In the genomic region with DNA sequence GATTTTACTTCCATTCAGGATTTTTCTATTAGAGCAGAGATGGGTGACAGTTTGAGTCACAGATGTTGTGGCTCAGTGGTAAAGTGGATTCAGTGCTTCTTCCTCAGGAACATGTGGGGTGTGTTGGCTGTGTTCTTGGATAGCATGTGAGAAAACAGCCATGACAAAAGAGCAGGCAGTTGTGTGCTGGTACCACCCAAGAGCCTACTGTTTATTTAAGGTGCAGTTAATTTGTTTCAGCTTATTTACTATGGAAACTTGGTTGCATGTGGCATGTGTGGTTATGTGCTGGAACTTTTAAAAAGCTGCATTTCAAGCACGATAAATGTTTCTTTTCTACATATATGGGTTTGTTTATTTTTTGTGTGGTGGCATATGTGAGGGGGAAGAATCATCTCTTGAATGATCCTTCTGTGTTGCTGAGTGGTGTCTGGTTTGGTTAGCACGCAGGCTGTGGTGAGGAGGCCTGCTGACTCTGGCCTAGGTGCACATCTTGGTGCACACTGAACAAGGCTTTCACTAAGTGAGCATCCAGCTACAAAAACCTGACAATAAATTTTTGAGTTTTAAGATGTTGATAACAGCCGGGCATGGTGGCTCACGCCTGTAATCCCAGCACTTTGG, we compare ENCODE assay signal across 13 cellular contexts.
DNase-seq lines count a peak whose midpoint lies in the region; ATAC-seq, FAIRE-seq and TF ChIP-seq lines count a peak whose summit lies in the region.
"Had no signal": no experiment of that assay in that cellular context is flagged by ENCODE, and none has a peak within 500 bp of the region (broad histone marks: within the 10 kb centered on the region; RNA-seq: fewer than 3 reads in every experiment).

No MANE protein-coding gene starts in this region.

- TF ChIP-seq RAD21 in A549 (conservative IDR thresholded peaks at IDR 0.05 in 1 of 2, IDR thresholded peaks at IDR 0.05 in 1 of 2): no peak

- FAIRE-seq in A549 (lab: Jason Lieb, UNC) (no peak), HTR-8/SVneo (lab: Jason Lieb, UNC) (no peak)

- TF ChIP-seq CTCF in A549 (IDR thresholded peaks at IDR 0.05): no peak
- no peak for TF ChIP-seq CTCF in lower lobe of right lung (IDR thresholded peaks at IDR 0.05)
- TF ChIP-seq CTCF in CD4-positive, alpha-beta T cell (IDR thresholded peaks at IDR 0.05): no peak
- TF ChIP-seq CTCF in Caco-2 (IDR thresholded peaks at IDR 0.05; ENCODE audit: insufficient read depth in 1 of 2, low read depth in 1 of 2, low read length in 1 of 2, severe bottlenecking in 1 of 2, unreplicated experiment in 1 of 2): no peak

- peaks cover 52% of the 10 kb centered on the region for H3K4me1 ChIP-seq in A549
- peaks cover 63% of the 10 kb centered on the region for H3K4me1 ChIP-seq in lower lobe of right lung
- H3K4me1 ChIP-seq in Caco-2: peaks cover 25% of the 10 kb centered on the region
- H3K4me1 ChIP-seq: colonic mucosa had no signal

- H3K36me3 ChIP-seq in lower lobe of right lung (peaks cover 29% of the 10 kb centered on the region), Caco-2 (ENCODE audit: control insufficient read depth, insufficient read depth, low read length) (no peaks in the 10 kb centered on the region)
- H3K36me3 ChIP-seq: colonic mucosa had no signal

- no peak for TF ChIP-seq EP300 in A549 (IDR thresholded peaks at IDR 0.05)

- WGBS in A549 (ENCODE audit: missing lambda C conversion rate): 91% methylated on average over 4 of the region's 4 CpGs

- peak overlapping the region; percentile 20; the same call in 2 of the 3 replicates for H3K4me2 ChIP-seq in A549

- POLR2A ChIA-PET in A549 (lab: Yijun Ruan, JAX): interaction anchor here (0.6 to 2.2 kb wide), 4 partner anchors 35 to 407 kb away, joined by 4 to 12 read pairs (median 4); no protein-coding TSS in a partner anchor
- POLR2A ChIA-PET in CD4-positive, alpha-beta T cell (lab: Charles Lee): interaction anchor here (0.6 to 3.1 kb wide), 4 partner anchors 35 to 181 kb away, joined by 4 to 9 read pairs (median 6); no protein-coding TSS in a partner anchor
- POLR2A ChIA-PET in Caco-2 (lab: Charles Lee): interaction anchor here (0.6 kb wide), 1 partner anchor 48 kb away, joined by 3 read pairs; no protein-coding TSS in a partner anchor

- ATAC-seq in A549 (peak in 1 of 2 experiments; percentile 17; a peak in 2 of 6 replicates), T-helper 17 cell (no peak), lower lobe of right lung (no peak), GM19397 (IDR thresholded peaks at IDR 0.05; ENCODE audit: unreplicated experiment) (no peak)
- ATAC-seq in CD4-positive, alpha-beta T cell (ENCODE audit: poor library complexity): no peak

- BruUV-seq in Caco-2 (replicated peaks; lab: Mats Ljungman, UMichigan): no TSS peak

- no peak overlapping the region for H3K4me3 Mint-ChIP-seq in T-helper 17 cell
- no peak overlapping the region for H3K4me3 Mint-ChIP-seq in CD4-positive, alpha-beta T cell
- no peak overlapping the region for H3K4me3 Mint-ChIP-seq in Caco-2 (ENCODE audit: unreplicated experiment)
- H3K4me3 Mint-ChIP-seq: activated CD8-positive, alpha-beta T cell treated with anti-CD3 and anti-CD28 coated beads for 36 hours had no signal

- H3K27me3 Mint-ChIP-seq in T-helper 17 cell (peaks cover 24% of the 10 kb centered on the region), Caco-2 (ENCODE audit: insufficient read depth, unreplicated experiment) (no peaks in the 10 kb centered on the region)
- H3K27me3 Mint-ChIP-seq in CD4-positive, alpha-beta T cell: no peaks in the 10 kb centered on the region
- H3K27me3 Mint-ChIP-seq: activated CD8-positive, alpha-beta T cell treated with anti-CD3 and anti-CD28 coated beads for 36 hours had no signal

- peak overlapping the region; percentile 41 to 74 for H3K27ac ChIP-seq in A549
- H3K27ac ChIP-seq in lower lobe of right lung: peak overlapping the region; percentile 1
- H3K27ac ChIP-seq in CD4-positive, alpha-beta T cell (ENCODE audit: low read depth, low read length): no peak overlapping the region
- H3K27ac ChIP-seq: colonic mucosa had no signal

- CTCF ChIA-PET in A549 (lab: Yijun Ruan, JAX) (interaction anchor here (0.6 to 7.8 kb wide), 53 partner anchors 8 to 416 kb away, joined by 3 to 127 read pairs (median 5); no protein-coding TSS in a partner anchor), Caco-2 (lab: Charles Lee) (interaction anchor here (0.6 to 2.1 kb wide), 6 partner anchors 9 to 181 kb away, joined by 3 to 17 read pairs (median 5); no protein-coding TSS in a partner anchor)
- CTCF ChIA-PET in CD4-positive, alpha-beta T cell (lab: Charles Lee): interaction anchor here (0.6 to 5.4 kb wide), 20 partner anchors 24 to 416 kb away, joined by 3 to 43 read pairs (median 4); no protein-coding TSS in a partner anchor

- intact Hi-C loops in lower lobe of right lung (cut with DNase I): no loop called here
- intact Hi-C loops in CD4-positive, alpha-beta T cell (cut with DNase I, micrococcal nuclease): loop anchor here (2.0 to 5.0 kb wide), 7 partner anchors 35 to 649 kb away; partner anchors contain the start of gene EML6 (in 1 of the 2)
- intact Hi-C loops in Caco-2 (cut with micrococcal nuclease; ENCODE audit: unreplicated experiment): loop anchor here (2.0 to 5.0 kb wide), 3 partner anchors 99 to 313 kb away; no protein-coding TSS in a partner anchor

- H3K27ac Mint-ChIP-seq in T-helper 17 cell (peak overlapping the region; percentile 27), Caco-2 (ENCODE audit: unreplicated experiment) (no peak overlapping the region)
- no peak overlapping the region for H3K27ac Mint-ChIP-seq in CD4-positive, alpha-beta T cell
- H3K27ac Mint-ChIP-seq: activated CD8-positive, alpha-beta T cell treated with anti-CD3 and anti-CD28 coated beads for 36 hours; activated T-helper 2 cell treated with anti-CD3 and anti-CD28 coated beads, Interferon-gamma antibody, Interleukin-2, Interleukin-4, amounts not matched to agents 10 μg/mL and 5 μg/mL and 100 μg/mL, durations not matched to agents 14 hours and 24 hours and 36 hours had no signal

- H3K36me3 Mint-ChIP-seq in T-helper 17 cell (ENCODE audit: low read depth): peaks cover 7% of the 10 kb centered on the region
- H3K36me3 Mint-ChIP-seq in CD4-positive, alpha-beta T cell (ENCODE audit: low read depth): no peaks in the 10 kb centered on the region
- peaks cover 39% of the 10 kb centered on the region for H3K36me3 Mint-ChIP-seq in Caco-2 (ENCODE audit: insufficient read depth, unreplicated experiment)

- H3K4me1 Mint-ChIP-seq in T-helper 17 cell (peaks cover 3% of the 10 kb centered on the region), Caco-2 (ENCODE audit: low read depth, unreplicated experiment) (peaks cover 49% of the 10 kb centered on the region)
- H3K4me1 Mint-ChIP-seq in CD4-positive, alpha-beta T cell (ENCODE audit: low read depth): peaks cover 10% of the 10 kb centered on the region

- no peaks in the 10 kb centered on the region for H3K9me3 Mint-ChIP-seq in CD4-positive, alpha-beta T cell
- no peaks in the 10 kb centered on the region for H3K9me3 Mint-ChIP-seq in Caco-2 (ENCODE audit: unreplicated experiment)
- H3K9me3 Mint-ChIP-seq: activated CD8-positive, alpha-beta T cell treated with anti-CD3 and anti-CD28 coated beads for 36 hours; activated T-helper 2 cell treated with anti-CD3 and anti-CD28 coated beads, Interferon-gamma antibody, Interleukin-2, Interleukin-4, amounts not matched to agents 10 μg/mL and 5 μg/mL and 100 μg/mL, durations not matched to agents 14 hours and 24 hours and 36 hours had no signal

- H3K27me3 ChIP-seq in lower lobe of right lung (ENCODE audit: low read depth) (no peaks in the 10 kb centered on the region), Caco-2 (replicated peaks; ENCODE audit: control insufficient read depth, insufficient read depth, low read length) (no peaks in the 10 kb centered on the region)
- no peaks in the 10 kb centered on the region for H3K27me3 ChIP-seq in CD4-positive, alpha-beta T cell (ENCODE audit: control insufficient read depth, insufficient read depth, low read length)
- H3K27me3 ChIP-seq: colonic mucosa, sigmoid colon, tibial nerve had no signal

- DNase-seq in A549 (ENCODE audit: low read depth in 1 of 2, low spot score in 1 of 2) (no peak), ELR (ENCODE audit: low read depth) (peak; percentile 3), T-helper 17 cell (no peak), lower lobe of right lung (no peak), HTR-8/SVneo (ENCODE audit: insufficient read length, low spot score) (no peak), Caco-2 (no peak)
- DNase-seq in CD4-positive, alpha-beta T cell: no peak
- DNase-seq: sigmoid colon had no signal

- H3K4me3 ChIP-seq in A549 (no peak overlapping the region), lower lobe of right lung (no peak overlapping the region), Caco-2 (ENCODE audit: low read depth, low read length) (no peak overlapping the region)
- H3K4me3 ChIP-seq: colonic mucosa, sigmoid colon, tibial nerve had no signal

- TF ChIP-seq POLR2A in A549 (IDR thresholded peaks at IDR 0.05; ENCODE audit: low read length): no peak

- no peaks in the 10 kb centered on the region for H3K9me3 ChIP-seq in A549
- no peaks in the 10 kb centered on the region for H3K9me3 ChIP-seq in T-helper 17 cell (ENCODE audit: control insufficient read depth, low read length, poor library complexity, severe bottlenecking)
- no peaks in the 10 kb centered on the region for H3K9me3 ChIP-seq in lower lobe of right lung
- no peaks in the 10 kb centered on the region for H3K9me3 ChIP-seq in CD4-positive, alpha-beta T cell (ENCODE audit: control insufficient read depth, low read length)
- no peaks in the 10 kb centered on the region for H3K9me3 ChIP-seq in Caco-2
- H3K9me3 ChIP-seq: colonic mucosa, sigmoid colon, tibial nerve had no signal

TF ChIP-seq in A549, 52 proteins besides CTCF, POLR2A, EP300 and RAD21 (continues in another document):
- TF ChIP-seq JUN (IDR thresholded peaks at IDR 0.05): no peak
- TF ChIP-seq MAZ (IDR thresholded peaks at IDR 0.05; ENCODE audit: borderline replicate concordance, low read depth, low read length): no peak
- no peak for TF ChIP-seq PHF8 (IDR thresholded peaks at IDR 0.05; ENCODE audit: borderline replicate concordance, low read depth)
- TF ChIP-seq TFCP2L1 (CRISPR knock-in tag; IDR thresholded peaks at IDR 0.05): no peak
- TF ChIP-seq NR3C1 (IDR thresholded peaks at IDR 0.05): no peak
- TF ChIP-seq SMC3 (IDR thresholded peaks at IDR 0.05): no peak
- TF ChIP-seq PBX3 (IDR thresholded peaks at IDR 0.05): no peak
- no peak for TF ChIP-seq ZC3H11A (IDR thresholded peaks at IDR 0.05)
- TF ChIP-seq ESRRA (IDR thresholded peaks at IDR 0.05; ENCODE audit: borderline replicate concordance, low read length): no peak
- TF ChIP-seq FOSB (CRISPR knock-in tag; IDR thresholded peaks at IDR 0.05): no peak
